In the genomic region with DNA sequence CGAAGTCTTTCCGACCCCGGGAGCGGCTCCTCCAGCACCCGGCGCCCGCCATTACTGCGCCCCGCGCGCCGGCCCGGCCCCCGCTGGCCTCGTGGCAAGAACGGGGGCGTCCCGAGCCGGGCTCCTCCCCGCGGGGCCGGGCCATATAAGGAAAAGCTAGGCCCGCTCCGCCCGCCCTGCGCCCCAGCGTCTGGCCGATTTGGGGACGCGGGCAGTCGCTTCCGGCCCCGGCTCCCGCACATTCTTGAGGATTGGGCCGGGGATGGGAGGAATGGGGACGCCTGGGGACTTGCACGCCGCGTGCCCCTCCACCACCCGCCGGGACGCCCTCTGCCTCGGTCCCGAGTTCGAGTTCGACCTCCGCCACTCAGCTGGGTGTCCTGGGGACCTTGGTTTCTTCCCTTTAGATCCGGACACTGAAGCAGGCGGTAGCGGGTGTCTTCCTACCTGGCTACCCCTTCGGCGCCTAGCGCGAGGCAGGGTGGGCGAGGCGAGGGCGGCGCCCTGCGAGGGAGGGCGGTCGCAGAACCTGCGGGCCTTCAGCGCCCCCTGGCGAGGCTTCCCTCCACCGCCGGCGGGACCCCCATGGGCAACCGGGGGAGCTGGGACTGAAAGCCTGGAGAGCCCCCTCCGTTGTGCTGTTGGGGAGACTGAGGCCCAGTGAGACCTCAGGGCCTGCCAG, we compare ENCODE assay signal across 7 cellular contexts. TPM values are rescaled to one million over a fixed set of nuclear protein-coding genes. Genes with fewer than 3 reads are reported as not detected.
A peak's percentile ranks its signal among the peaks of the same experiment; 100 is the strongest.
DNase-seq lines count a peak whose midpoint lies in the region; ATAC-seq and TF ChIP-seq lines count a peak whose summit lies in the region.

No MANE protein-coding gene starts in this region.

- H3K36me3 ChIP-seq in SJSA1 = peaks cover 81% of the 10 kb centered on the region
- peaks cover 14 to 18% of the 10 kb centered on the region in 2 donors for H3K36me3 ChIP-seq in thyroid gland

- TF ChIP-seq CTCF in glutamatergic neuron (IDR thresholded peaks at IDR 0.05; ENCODE audit: partially characterized antibody, unreplicated experiment) (peak; percentile 91), osteocyte (IDR thresholded peaks at IDR 0.05) (peak; percentile 94), thyroid gland (IDR thresholded peaks at IDR 0.05) (peak; percentile 52 to 87 (median 72))

- peak overlapping the region; percentile 78 for H3K4me3 Mint-ChIP-seq in glutamatergic neuron (ENCODE audit: unreplicated experiment)
- peak overlapping the region; percentile 84 for H3K4me3 Mint-ChIP-seq in osteocyte (ENCODE audit: unreplicated experiment)

- H3K4me1 Mint-ChIP-seq in glutamatergic neuron (ENCODE audit: low read depth, unreplicated experiment) (peaks cover 3% of the 10 kb centered on the region), osteocyte (ENCODE audit: unreplicated experiment) (peaks cover 40% of the 10 kb centered on the region)

- H3K36me3 Mint-ChIP-seq in glutamatergic neuron (ENCODE audit: unreplicated experiment) (no peaks in the 10 kb centered on the region), osteocyte (ENCODE audit: unreplicated experiment) (no peaks in the 10 kb centered on the region)

- H3K4me1 ChIP-seq in SJSA1 (replicated peaks) (peaks cover 34% of the 10 kb centered on the region), thyroid gland (peaks cover 24 to 43% of the 10 kb centered on the region in 2 donors)

- no peaks in the 10 kb centered on the region for H3K27me3 ChIP-seq in SJSA1 (replicated peaks)
- no peaks in the 10 kb centered on the region for H3K27me3 ChIP-seq in thyroid gland

- ATAC-seq in GM18868 (IDR thresholded peaks at IDR 0.05; ENCODE audit: unreplicated experiment) (peak; percentile 74), HG03108 (IDR thresholded peaks at IDR 0.05; ENCODE audit: unreplicated experiment) (peak; percentile 54)

- intact Hi-C loops in thyroid gland (cut with DNase I) = loop anchor here (5.0 kb wide), 2 partner anchors 118 to 138 kb away; a partner anchor contains a TSS

- peak in 1 of 2 donors; percentile 86 for TF ChIP-seq POLR2A in thyroid gland (IDR thresholded peaks at IDR 0.05)

- H3K27ac ChIP-seq in SJSA1 = peak overlapping the region; percentile 50
- peak overlapping the region; percentile 89 to 96 (median 91) for H3K27ac ChIP-seq in thyroid gland

- H3K9me3 ChIP-seq in SJSA1 (replicated peaks) (no peaks in the 10 kb centered on the region), thyroid gland (no peaks in the 10 kb centered on the region)

- H3K27me3 Mint-ChIP-seq in glutamatergic neuron (ENCODE audit: unreplicated experiment) = peaks cover 8% of the 10 kb centered on the region
- H3K27me3 Mint-ChIP-seq in osteocyte (ENCODE audit: unreplicated experiment) = no peaks in the 10 kb centered on the region

- H3K9me3 Mint-ChIP-seq in glutamatergic neuron (ENCODE audit: unreplicated experiment) = peaks cover 1% of the 10 kb centered on the region
- no peaks in the 10 kb centered on the region for H3K9me3 Mint-ChIP-seq in osteocyte (ENCODE audit: unreplicated experiment)

- H3K4me3 ChIP-seq in SJSA1 (peak overlapping the region; percentile 38), thyroid gland (replicated peaks in 1 of 3) (peak overlapping the region; percentile 54 to 86 (median 62))

- DNase-seq in SJSA1 (ENCODE audit: low read depth in 1 of 2, low spot score in 2 of 2) = peak; percentile 57 to 76
- DNase-seq in activated naive CD4-positive, alpha-beta T cell treated with anti-CD3 and anti-CD28 coated beads, Interleukin-2, amount 50 U/mL, for 16 hours = peak; percentile 91
- peak; percentile 87 for DNase-seq in glutamatergic neuron
- DNase-seq in osteocyte (ENCODE audit: extremely low spot score, unreplicated experiment) = peak; percentile 94
- DNase-seq in thyroid gland = peak; percentile 92

- H3K27ac Mint-ChIP-seq in glutamatergic neuron (ENCODE audit: unreplicated experiment) (no peak overlapping the region), osteocyte (ENCODE audit: unreplicated experiment) (peak overlapping the region; percentile 93)

- 0% methylated on average over 19 of the region's 69 CpGs; no CpG with 5 or more reads in 1 of the 2 donors for WGBS in thyroid gland, 2 donors

RNA-seq across cellular contexts. Expression of a gene that starts 3.8 kb away (rescaled TPM):
- 121 and 155 TPM in 2 replicates for total RNA-seq in SJSA1 (2014; rRNA removed; shearing (Covaris generic))
- total RNA-seq in glutamatergic neuron (ENCODE audit: unreplicated experiment) (13.3 TPM), osteocyte (27.2 and 31.8 TPM in 2 replicates), thyroid gland (10 to 100 TPM; 46.2 to 60.3 (median 54.2) TPM)

RNA-seq across cellular contexts. Expression of a gene that starts 22.4 kb away (rescaled TPM):
- total RNA-seq in SJSA1 (2014; rRNA removed; shearing (Covaris generic)) = 373 and 601 TPM in 2 replicates
- total RNA-seq in glutamatergic neuron (ENCODE audit: unreplicated experiment) = 40.9 TPM
- 176 and 186 TPM in 2 replicates for total RNA-seq in osteocyte
- 100 to 1,000 TPM; 208 to 501 (median 314) TPM for total RNA-seq in thyroid gland

RNA-seq across cellular contexts. Expression of a gene that starts 37.8 kb away (rescaled TPM):
- 0.13 and 0.21 TPM in 2 replicates for total RNA-seq in SJSA1 (2014; rRNA removed; shearing (Covaris generic))
- total RNA-seq in glutamatergic neuron (ENCODE audit: unreplicated experiment) (15.4 TPM), osteocyte (3.0 and 3.5 TPM in 2 replicates), thyroid gland (100 to 1,000 TPM; 180 to 665 (median 442) TPM)

RNA-seq across cellular contexts. Expression of a gene that starts 55.4 kb away (rescaled TPM):
- total RNA-seq in SJSA1 (2014; rRNA removed; shearing (Covaris generic)) = not detected in 2 replicates
- 1.3 TPM for total RNA-seq in glutamatergic neuron (ENCODE audit: unreplicated experiment)
- total RNA-seq in osteocyte = 0.13 TPM in 1 of 2 replicates, not detected in the other
- 1 to 10 TPM in 1 of 4 donors, under 1 TPM in 2, not detected in 1; 0.22 to 1.9 (median 0.83) TPM for total RNA-seq in thyroid gland

Comparison
In these comparisons a context has a peak if more than half of its experiments do, and no peak if none do; other contexts are left out.
1. Peak in every context shown above with its lines: DNase-seq, ATAC-seq, H3K4me3 ChIP-seq and H3K27ac ChIP-seq.
2. RNA of a gene that starts 37.8 kb away (total RNA-seq): 180 to 665 TPM in thyroid gland; 15.4 TPM in glutamatergic neuron (single experiment), 3.0 to 3.5 TPM in osteocyte and 0.13 to 0.21 TPM in SJSA1; every median in the first group is over 10 times any median in the second.